In the genomic region with DNA sequence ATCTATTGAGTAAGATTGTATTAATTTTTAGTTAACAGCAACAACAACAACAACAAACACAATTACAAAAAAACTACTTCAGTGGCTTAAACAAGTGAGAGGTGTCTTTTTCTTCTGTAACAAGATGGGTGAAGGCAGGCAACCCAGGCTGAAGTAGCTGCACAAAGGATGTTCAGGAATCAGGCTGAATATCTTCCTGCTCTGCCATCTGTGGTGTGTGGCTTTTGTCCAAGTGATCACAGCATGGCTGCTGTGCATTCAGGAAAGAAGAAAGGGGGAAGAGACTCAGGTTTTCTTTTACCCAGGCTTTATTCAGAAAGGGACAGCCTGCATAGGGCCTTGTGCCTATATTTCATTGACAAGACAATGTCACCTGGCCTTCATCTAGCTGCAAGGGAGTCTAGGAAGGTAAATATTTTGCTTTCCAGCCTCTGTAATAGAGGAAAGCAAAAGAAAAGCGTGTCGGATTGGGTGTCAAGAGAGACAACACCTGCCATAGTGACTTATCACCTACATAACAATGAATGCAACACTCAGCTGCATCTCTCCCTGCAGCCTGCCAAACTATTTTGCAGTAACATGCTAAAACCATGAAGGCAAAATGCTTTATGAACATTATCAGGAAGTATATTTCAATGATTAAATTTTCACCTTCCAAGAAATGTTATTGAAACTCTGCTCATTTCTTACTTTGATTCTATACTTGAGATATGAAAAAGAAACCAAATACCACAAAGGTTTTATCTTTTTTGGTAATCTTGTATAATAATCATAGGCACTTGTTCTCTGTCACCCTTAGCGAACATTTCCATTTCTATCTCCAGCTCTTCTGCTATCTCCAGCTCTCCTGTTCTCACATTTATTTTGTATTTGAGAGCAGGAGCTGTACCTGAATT, we compare ENCODE assay signal across 29 cellular contexts. TPM values are rescaled to one million over a fixed set of nuclear protein-coding genes. Genes with fewer than 3 reads are reported as not detected.
DNase-seq lines count a peak whose midpoint lies in the region; ATAC-seq, FAIRE-seq and TF ChIP-seq lines count a peak whose summit lies in the region.
"Had no signal": no experiment of that assay in that cellular context is flagged by ENCODE, and none has a peak within 500 bp of the region (broad histone marks: within the 10 kb centered on the region; RNA-seq: fewer than 3 reads in every experiment).

No MANE protein-coding gene starts in this region.

- H3K79me2 ChIP-seq in K562 (ENCODE audit: control insufficient read depth, insufficient read depth, low read length): no peaks in the 10 kb centered on the region
- H3K79me2 ChIP-seq in smooth muscle cell (ENCODE audit: low read depth): no peaks in the 10 kb centered on the region

- H3K9ac ChIP-seq in K562 (ENCODE audit: insufficient read depth in 1 of 2, low read depth in 2 of 2, low read length in 2 of 2) (no peak overlapping the region), smooth muscle cell (ENCODE audit: low read depth) (no peak overlapping the region)

- FAIRE-seq in K562 (lab: Jason Lieb, UNC): no peak
- FAIRE-seq: H54 had no signal

- no peak for TF ChIP-seq CTCF in K562 (IDR thresholded peaks at IDR 0.05 in 2 of 3, conservative IDR thresholded peaks at IDR 0.05 in 1 of 3; ENCODE audit: insufficient read depth in 2 of 3, low read depth in 1 of 3, low read length in 3 of 3)
- TF ChIP-seq CTCF in smooth muscle cell (IDR thresholded peaks at IDR 0.05; ENCODE audit: borderline replicate concordance, insufficient read depth, poor library complexity, severe bottlenecking): no peak
- TF ChIP-seq CTCF in psoas muscle (IDR thresholded peaks at IDR 0.05): no peak

- no peak overlapping the region for H2AFZ ChIP-seq in K562 (ENCODE audit: low read depth, low read length)
- H2AFZ ChIP-seq in smooth muscle cell (ENCODE audit: low read depth): no peak overlapping the region

- H3K36me3 Mint-ChIP-seq in activated naive CD8-positive, alpha-beta T cell treated with anti-CD3 and anti-CD28 coated beads, Interleukin-2, amount 50 U/mL, for 24 hours (ENCODE audit: low read depth): no peaks in the 10 kb centered on the region
- H3K36me3 Mint-ChIP-seq in activated naive CD8-positive, alpha-beta T cell treated with anti-CD3 and anti-CD28 coated beads for 36 hours: no peaks in the 10 kb centered on the region

- POLR2A ChIA-PET in K562 (lab: Yijun Ruan, JAX): interaction anchor here (0.7 kb wide), 1 partner anchor 12 kb away, joined by 3 read pairs; no protein-coding TSS in a partner anchor

- TF ChIP-seq EP300 in K562 (IDR thresholded peaks at IDR 0.05; ENCODE audit: low read length): no peak

- H3K4me3 ChIP-seq in K562 (no peak overlapping the region), smooth muscle cell (no peak overlapping the region), psoas muscle (no peak overlapping the region)
- H3K4me3 ChIP-seq: adrenal gland, prostate gland, thoracic aorta, uterus had no signal

- in situ Hi-C loops in K562 (cut with MboI): loop anchor here (5.0 to 25.0 kb wide), 3 partner anchors 143 to 978 kb away; no protein-coding TSS in a partner anchor

- no peak for TF ChIP-seq POLR2A in K562 (conservative IDR thresholded peaks at IDR 0.05)

- no peaks in the 10 kb centered on the region for H3K9me1 ChIP-seq in K562 (ENCODE audit: control insufficient read depth, insufficient read depth, low read length)

- CTCF ChIA-PET in K562 (lab: Yijun Ruan, JAX; ENCODE audit: low intra/inter-chr PET ratio): interaction anchor here (0.6 kb wide), 1 partner anchor 141 kb away, joined by 3 read pairs; no protein-coding TSS in a partner anchor

- H3K4me1 ChIP-seq in K562 (replicated peaks in 1 of 2; ENCODE audit: control insufficient read depth in 2 of 2, insufficient read depth in 2 of 2, low read length in 2 of 2) (peaks cover 3 to 6% of the 10 kb centered on the region in 2 experiments; a peak in 2 of 5 replicates), smooth muscle cell (ENCODE audit: low read depth) (peaks cover 4% of the 10 kb centered on the region), psoas muscle (peaks cover 13% of the 10 kb centered on the region)
- H3K4me1 ChIP-seq: adrenal gland, prostate gland, uterus had no signal

- H3K9me3 ChIP-seq in K562 (replicated peaks; ENCODE audit: control insufficient read depth, insufficient read depth, low read depth, low read length): peaks cover 11% of the 10 kb centered on the region
- H3K9me3 ChIP-seq in smooth muscle cell (replicated peaks; ENCODE audit: low read depth): no peaks in the 10 kb centered on the region
- no peaks in the 10 kb centered on the region for H3K9me3 ChIP-seq in psoas muscle
- H3K9me3 ChIP-seq: adrenal gland, prostate gland, thoracic aorta, uterus had no signal

- H3F3A ChIP-seq in smooth muscle cell (ENCODE audit: low read depth): no peaks in the 10 kb centered on the region

- H3K27ac Mint-ChIP-seq in activated naive CD8-positive, alpha-beta T cell treated with anti-CD3 and anti-CD28 coated beads, Interleukin-2, amount 50 U/mL, for 24 hours: no peak overlapping the region
- H3K27ac Mint-ChIP-seq in activated naive CD8-positive, alpha-beta T cell treated with anti-CD3 and anti-CD28 coated beads for 36 hours: no peak overlapping the region

- intact Hi-C loops in K562 (cut with micrococcal nuclease): no loop called here
- intact Hi-C loops in psoas muscle (cut with DNase I): no loop called here

- WGBS in K562 (ENCODE audit: insufficient coverage, low coverage, missing lambda C conversion rate): 63% methylated on average over 3 of the region's 3 CpGs
- 99% methylated on average over 3 of the region's 3 CpGs for WGBS in smooth muscle cell (ENCODE audit: low lambda C conversion rate)
- WGBS in psoas muscle, 3 donors: 95 to 98% (median 96%) methylated on average over 3 of the region's 3 CpGs

- H4K20me1 ChIP-seq in K562 (replicated peaks; ENCODE audit: control insufficient read depth, insufficient read depth, low read length) (no peaks in the 10 kb centered on the region), smooth muscle cell (ENCODE audit: low read depth) (no peaks in the 10 kb centered on the region)

- no peak overlapping the region for H3K4me3 Mint-ChIP-seq in activated naive CD8-positive, alpha-beta T cell treated with anti-CD3 and anti-CD28 coated beads, Interleukin-2, amount 50 U/mL, for 24 hours
- no peak overlapping the region for H3K4me3 Mint-ChIP-seq in activated naive CD8-positive, alpha-beta T cell treated with anti-CD3 and anti-CD28 coated beads for 36 hours

- H3K9me3 Mint-ChIP-seq in activated naive CD8-positive, alpha-beta T cell treated with anti-CD3 and anti-CD28 coated beads, Interleukin-2, amount 50 U/mL, for 24 hours: no peaks in the 10 kb centered on the region
- H3K9me3 Mint-ChIP-seq in activated naive CD8-positive, alpha-beta T cell treated with anti-CD3 and anti-CD28 coated beads for 36 hours: peaks cover 4% of the 10 kb centered on the region

- BruUV-seq in K562 (replicated peaks; lab: Mats Ljungman, UMichigan): no TSS peak

- peaks cover 27% of the 10 kb centered on the region for H3K27me3 Mint-ChIP-seq in activated naive CD8-positive, alpha-beta T cell treated with anti-CD3 and anti-CD28 coated beads, Interleukin-2, amount 50 U/mL, for 24 hours
- H3K27me3 Mint-ChIP-seq in activated naive CD8-positive, alpha-beta T cell treated with anti-CD3 and anti-CD28 coated beads for 36 hours: peaks cover 43% of the 10 kb centered on the region

- H3K27ac ChIP-seq in K562 (ENCODE audit: extremely low read depth, low read depth, low read length): no peak overlapping the region
- no peak overlapping the region for H3K27ac ChIP-seq in smooth muscle cell (ENCODE audit: low read depth)
- no peak overlapping the region for H3K27ac ChIP-seq in psoas muscle
- H3K27ac ChIP-seq: adrenal gland, brain microvascular endothelial cell, prostate gland, thoracic aorta, uterus had no signal

- no peak for DNase-seq in activated naive CD8-positive, alpha-beta T cell treated with anti-CD3 and anti-CD28 coated beads, Interleukin-2, amount 50 U/mL, for 24 hours
- DNase-seq in activated naive CD8-positive, alpha-beta T cell treated with anti-CD3 and anti-CD28 coated beads for 36 hours: no peak
- peak; percentile 93 for DNase-seq in NCI-H2171 treated with DMSO at 0.1 percent for 48 hours (lab: John Stamatoyannopoulos, UW)
- no peak for DNase-seq in K562 (ENCODE audit: extremely low read depth in 1 of 4, low spot score in 3 of 4)
- peak; percentile 37 for DNase-seq in superior temporal gyrus (ENCODE audit: extremely low spot score)
- DNase-seq in smooth muscle cell (lab: John Stamatoyannopoulos, UW; ENCODE audit: unreplicated experiment): no peak
- DNase-seq in psoas muscle: no peak
- no peak for DNase-seq in activated effector memory CD4-positive, alpha-beta T cell treated with anti-CD3 and anti-CD28 coated beads, Interleukin-2, amount 50 U/mL, for 16 hours
- DNase-seq: activated CD4-positive, alpha-beta T cell treated with anti-CD3 and anti-CD28 coated beads, Interleukin-2, amount 50 U/mL, for 4 hours; activated CD8-positive, alpha-beta memory T cell treated with anti-CD3 and anti-CD28 coated beads, Interleukin-2, amount 50 U/mL, for 48 hours; activated gamma-delta T cell treated with Interleukin-2 at 50 U/mL for 16 hours; adrenal gland; brain microvascular endothelial cell; Calu3; mesenchymal stem cell; NCI-H1092; NCI-H187 treated with DMSO at 0.1 percent for 48 hours; NCI-H226; SHP77 treated with DMSO at 0.1 percent for 48 hours; stimulated activated CD4-positive, alpha-beta T cell treated with anti-CD3 and anti-CD28 coated beads, Interleukin-15, amount 100 ng/mL, for 24 hours; stimulated activated naive CD4-positive, alpha-beta T cell; T1000; uterus had no signal

- ATAC-seq in activated naive CD8-positive, alpha-beta T cell treated with anti-CD3 and anti-CD28 coated beads, Interleukin-2, amount 50 U/mL, for 24 hours: peak; percentile 46
- no peak for ATAC-seq in K562
- ATAC-seq in psoas muscle: no peak
- ATAC-seq: left lobe of liver, Panc1 had no signal

- H3K27me3 ChIP-seq in K562 (ENCODE audit: control insufficient read depth in 2 of 2, insufficient read depth in 2 of 2, low read length in 2 of 2) (no peaks in the 10 kb centered on the region), smooth muscle cell (ENCODE audit: low read depth) (peaks cover 19% of the 10 kb centered on the region), psoas muscle (ENCODE audit: insufficient read depth in 3 of 3, low read length in 2 of 3) (no peaks in the 10 kb centered on the region)
- H3K27me3 ChIP-seq: adrenal gland, uterus had no signal

- no peak for TF ChIP-seq RAD21 in K562 (CRISPR knock-in tag; conservative IDR thresholded peaks at IDR 0.05 in 1 of 2, IDR thresholded peaks at IDR 0.05 in 1 of 2)

- H3K4me1 Mint-ChIP-seq in activated naive CD8-positive, alpha-beta T cell treated with anti-CD3 and anti-CD28 coated beads, Interleukin-2, amount 50 U/mL, for 24 hours: peaks cover 12% of the 10 kb centered on the region
- H3K4me1 Mint-ChIP-seq in activated naive CD8-positive, alpha-beta T cell treated with anti-CD3 and anti-CD28 coated beads for 36 hours: peaks cover 10% of the 10 kb centered on the region

- H3K4me2 ChIP-seq in K562 (ENCODE audit: insufficient read depth, low read length) (no peak overlapping the region), smooth muscle cell (no peak overlapping the region)

- H3K36me3 ChIP-seq in K562 (ENCODE audit: control insufficient read depth, insufficient read depth, low read length): no peaks in the 10 kb centered on the region
- no peaks in the 10 kb centered on the region for H3K36me3 ChIP-seq in smooth muscle cell (ENCODE audit: low read depth)
- H3K36me3 ChIP-seq in psoas muscle (ENCODE audit: insufficient read depth in 1 of 2, low read depth in 1 of 2): no peaks in the 10 kb centered on the region
- H3K36me3 ChIP-seq: adrenal gland, brain microvascular endothelial cell, prostate gland, thoracic aorta, uterus had no signal

RNA-seq across cellular contexts. Expression of gene G6PC2, which starts 14.6 kb away (rescaled TPM):
- total RNA-seq in activated naive CD8-positive, alpha-beta T cell treated with anti-CD3 and anti-CD28 coated beads for 36 hours: not detected
- not detected in 2 replicates for total RNA-seq in K562 (2011; cell fraction: chromatin; rRNA removed; ENCODE audit: low replicate concordance)
- not detected in 2 replicates for total RNA-seq in K562 (2011; cell fraction: nucleolus; rRNA removed)
- 0.15 TPM in 1 of 2 replicates, not detected in the other for total RNA-seq in K562 (2011; cell fraction: nucleoplasm; rRNA removed)
- not detected in 2 replicates for total RNA-seq in K562 (2014; rRNA removed)
- not detected in 2 replicates for total RNA-seq in K562 (2014; rRNA removed; fragmentation: Illumina TruSeq; extraction: Trizol)
- not detected in 2 replicates for total RNA-seq in K562 (2015; rRNA removed; fragmentation: Illumina TruSeq; extraction: Trizol)
- total RNA-seq in K562 (2021): 0.13 TPM in 1 of 2 replicates, not detected in the other
- 0.07 and 0.15 TPM in 2 replicates for polyA plus RNA-seq in K562 (2011; rRNA removed)
- polyA plus RNA-seq in K562 (2011; cell fraction: cytosol; rRNA removed): 0.01 and 0.06 TPM in 2 replicates
- polyA plus RNA-seq in K562 (2011; cell fraction: nucleus; rRNA removed): 0.10 and 0.20 TPM in 2 replicates
- not detected in 2 replicates for polyA plus RNA-seq in K562 (2012)
- not detected in 2 replicates for polyA plus RNA-seq in K562 (2014; fragmentation: Illumina TruSeq; extraction: Trizol)
- under 1 TPM in 1 of 2 experiments, not detected in 1; 0.03 TPM for polyA plus RNA-seq in K562 (2014; fragmentation: Nextera tagmentation; extraction: Ambion mirVana)
- polyA plus RNA-seq in K562 (2014; rRNA removed): not detected in 2 replicates
- 0.06 and 0.21 TPM in 2 replicates for polyA minus RNA-seq in K562 (2011; rRNA and poly(A)+ RNA removed)
- not detected in 2 replicates for polyA minus RNA-seq in K562 (2011; cell fraction: cytosol; rRNA and poly(A)+ RNA removed)
- polyA minus RNA-seq in K562 (2011; cell fraction: nucleus; rRNA and poly(A)+ RNA removed): not detected in 2 replicates
- not detected in 2 replicates for total RNA-seq in smooth muscle cell
- not detected in 2 replicates for polyA plus RNA-seq in smooth muscle cell
- not detected for total RNA-seq in psoas muscle
- polyA plus RNA-seq in psoas muscle: under 1 TPM in 1 of 3 donors, not detected in 2; 0.05 TPM
- total RNA-seq: adrenal gland, Calu3, left lobe of liver, myocyte, prostate gland, thoracic aorta had no signal

RNA-seq across cellular contexts. Expression of gene SPC25, which starts 25.5 kb away (rescaled TPM):
- total RNA-seq in activated naive CD8-positive, alpha-beta T cell treated with anti-CD3 and anti-CD28 coated beads for 36 hours: 10 to 100 TPM; 33.7 to 37.1 TPM
- total RNA-seq in K562 (2011; cell fraction: chromatin; rRNA removed; ENCODE audit: low replicate concordance): 17.6 and 59.0 TPM in 2 replicates
- 12.3 and 16.8 TPM in 2 replicates for total RNA-seq in K562 (2011; cell fraction: nucleolus; rRNA removed)
- total RNA-seq in K562 (2011; cell fraction: nucleoplasm; rRNA removed): 37.6 and 46.6 TPM in 2 replicates
- 44.8 and 54.5 TPM in 2 replicates for total RNA-seq in K562 (2014; rRNA removed)
- 56.5 and 66.3 TPM in 2 replicates for total RNA-seq in K562 (2014; rRNA removed; fragmentation: Illumina TruSeq; extraction: Trizol)
- 57.9 and 67.0 TPM in 2 replicates for total RNA-seq in K562 (2015; rRNA removed; fragmentation: Illumina TruSeq; extraction: Trizol)
- total RNA-seq in K562 (2021): 53.4 and 62.3 TPM in 2 replicates
- polyA plus RNA-seq in K562 (2011; rRNA removed): 59.9 and 77.4 TPM in 2 replicates
- 19.9 and 53.0 TPM in 2 replicates for polyA plus RNA-seq in K562 (2011; cell fraction: cytosol; rRNA removed)
- 11.0 and 17.5 TPM in 2 replicates for polyA plus RNA-seq in K562 (2011; cell fraction: nucleus; rRNA removed)
- polyA plus RNA-seq in K562 (2012): 79.4 and 84.3 TPM in 2 replicates
- polyA plus RNA-seq in K562 (2014; fragmentation: Illumina TruSeq; extraction: Trizol): 69.7 and 75.0 TPM in 2 replicates
- 100 to 1,000 TPM in 1 of 2 experiments, 10 to 100 TPM in 1; 87.6 to 100 TPM for polyA plus RNA-seq in K562 (2014; fragmentation: Nextera tagmentation; extraction: Ambion mirVana)
- 60.9 and 76.0 TPM in 2 replicates for polyA plus RNA-seq in K562 (2014; rRNA removed)
- 40.2 and 40.5 TPM in 2 replicates for polyA minus RNA-seq in K562 (2011; rRNA and poly(A)+ RNA removed)
- 16.4 and 21.9 TPM in 2 replicates for polyA minus RNA-seq in K562 (2011; cell fraction: cytosol; rRNA and poly(A)+ RNA removed)
- 26.8 and 42.2 TPM in 2 replicates for polyA minus RNA-seq in K562 (2011; cell fraction: nucleus; rRNA and poly(A)+ RNA removed)
- total RNA-seq in smooth muscle cell: 3.1 and 3.5 TPM in 2 replicates
- polyA plus RNA-seq in smooth muscle cell: 4.2 and 7.7 TPM in 2 replicates
- total RNA-seq in psoas muscle: under 1 TPM in 2 of 4 donors, not detected in 2; 0.18 to 0.19 TPM
- under 1 TPM in 2 of 3 donors, not detected in 1; 0.21 to 0.29 TPM for polyA plus RNA-seq in psoas muscle

Comparison
In these comparisons a context has a peak if more than half of its experiments do, and no peak if none do; other contexts are left out.
1. DNase-seq: peak in NCI-H2171 treated with DMSO at 0.1 percent for 48 hours (single experiment) and superior temporal gyrus (single experiment); none in activated naive CD8-positive, alpha-beta T cell treated with anti-CD3 and anti-CD28 coated beads, Interleukin-2, amount 50 U/mL, for 24 hours (single experiment), activated naive CD8-positive, alpha-beta T cell treated with anti-CD3 and anti-CD28 coated beads for 36 hours (single experiment), K562 (0 of 4), smooth muscle cell (single experiment), psoas muscle (0 of 2) and activated effector memory CD4-positive, alpha-beta T cell treated with anti-CD3 and anti-CD28 coated beads, Interleukin-2, amount 50 U/mL, for 16 hours (single experiment).